Comparison of ENCODE assay signal across 26 cellular contexts in the genomic region with DNA sequence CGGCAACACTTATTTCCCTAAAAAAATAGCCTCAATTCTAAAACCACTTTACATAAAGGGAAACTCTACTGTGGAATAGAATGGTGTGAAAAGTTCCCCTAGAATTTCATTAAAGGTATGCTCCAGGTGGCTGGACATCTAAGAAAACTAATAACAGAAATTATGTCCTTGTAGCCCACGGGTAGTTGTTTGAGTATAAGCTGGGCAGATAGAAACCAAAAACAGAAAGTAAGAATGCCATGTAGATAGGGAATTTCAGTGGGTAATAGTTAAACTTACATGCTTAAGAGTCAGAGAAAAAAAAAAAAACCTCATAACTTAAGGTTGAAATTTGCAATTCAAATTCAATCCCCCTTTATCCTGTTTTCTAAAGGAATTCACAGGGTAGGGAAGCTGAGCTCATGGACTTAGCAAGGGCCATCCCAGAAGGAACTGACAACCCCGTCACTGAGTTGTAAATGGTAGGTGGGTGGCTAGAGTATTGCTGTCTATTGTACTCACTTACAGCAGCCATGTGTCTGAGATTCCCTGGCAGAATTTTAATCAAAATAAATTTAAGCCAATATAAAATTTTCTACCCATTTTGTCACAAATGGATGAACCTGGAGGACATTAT.
DNase-seq lines count a peak whose midpoint lies in the region; ATAC-seq and TF ChIP-seq lines count a peak whose summit lies in the region.
"Had no signal": no experiment of that assay in that cellular context is flagged by ENCODE, and none has a peak within 500 bp of the region (broad histone marks: within the 10 kb centered on the region; RNA-seq: fewer than 3 reads in every experiment).

No MANE protein-coding gene starts in this region.

- intact Hi-C loops in MCF 10A (cut with micrococcal nuclease) = no loop called here

- peaks cover 0 to 9% of the 10 kb centered on the region in 2 donors for H3K36me3 Mint-ChIP-seq in activated naive CD4-positive, alpha-beta T cell treated with anti-CD3 and anti-CD28 coated beads, Interleukin-2, amount 50 U/mL, for 72 hours
- no peaks in the 10 kb centered on the region for H3K36me3 Mint-ChIP-seq in MCF 10A (ENCODE audit: insufficient read depth, unreplicated experiment)
- H3K36me3 Mint-ChIP-seq: activated naive CD4-positive, alpha-beta T cell treated with anti-CD3 and anti-CD28 coated beads, Interleukin-2, amount 10 ng/mL, durations not matched to agents 7 days and 5 days; stimulated activated effector memory CD8-positive, alpha-beta T cell treated with anti-CD3 and anti-CD28 coated beads, Interleukin-12 subunit alpha, Interleukin-12 subunit beta, amount 100 ng/mL, for 72 hours; type B pancreatic cell had no signal

- peak; percentile 11 for DNase-seq in astrocyte of the hippocampus (ENCODE audit: low read depth, low spot score)
- no peak for DNase-seq in activated naive CD4-positive, alpha-beta T cell treated with anti-CD3 and anti-CD28 coated beads, Interleukin-2, amount 50 U/mL, for 72 hours (ENCODE audit: low spot score in 2 of 2)
- no peak for DNase-seq in MCF 10A (ENCODE audit: unreplicated experiment)
- DNase-seq: activated CD4-positive, alpha-beta T cell treated with anti-CD3 and anti-CD28 coated beads, Interleukin-2, amount 50 U/mL, for 4 hours; activated naive CD4-positive, alpha-beta T cell treated with anti-CD3 and anti-CD28 coated beads, Interleukin-2, amount 10 ng/mL, durations not matched to agents 7 days and 5 days; amniotic stem cell; COR-L47; DMS53; GDM1; H9; KBM-7; left colon; MG63; NCI-H2029; stimulated activated CD4-positive, alpha-beta T cell treated with anti-CD3 and anti-CD28 coated beads, Interleukin-12 subunit alpha, Interleukin-12 subunit beta, amount 100 ng/mL, for 4 hours; stimulated activated CD4-positive, alpha-beta T cell treated with anti-CD3 and anti-CD28 coated beads, Interleukin-4, amount 100 ng/mL, for 1 hour; T-helper 1 cell had no signal

- no peak overlapping the region for H3K27ac Mint-ChIP-seq in activated naive CD4-positive, alpha-beta T cell treated with anti-CD3 and anti-CD28 coated beads, Interleukin-2, amount 50 U/mL, for 72 hours
- H3K27ac Mint-ChIP-seq in MCF 10A (ENCODE audit: low read depth, unreplicated experiment) = no peak overlapping the region
- H3K27ac Mint-ChIP-seq: activated naive CD4-positive, alpha-beta T cell treated with anti-CD3 and anti-CD28 coated beads, Interleukin-2, amount 10 ng/mL, durations not matched to agents 7 days and 5 days; activated T-helper 1 cell treated with anti-CD3 and anti-CD28 coated beads, Interleukin-12 subunit alpha, Interleukin-12 subunit beta, Interleukin-2, Interleukin-4 antibody, amounts not matched to agents 30 ng/mL and 10 ng/mL and 1 ng/mL, durations not matched to agents 14 hours and 24 hours and 36 hours; H9; progenitor cell of endocrine pancreas; stimulated activated effector memory CD8-positive, alpha-beta T cell treated with anti-CD3 and anti-CD28 coated beads, Interleukin-12 subunit alpha, Interleukin-12 subunit beta, amount 100 ng/mL, for 72 hours; type B pancreatic cell had no signal

- peaks cover 11 to 23% of the 10 kb centered on the region in 2 donors for H3K9me3 Mint-ChIP-seq in activated naive CD4-positive, alpha-beta T cell treated with anti-CD3 and anti-CD28 coated beads, Interleukin-2, amount 50 U/mL, for 72 hours
- peaks cover 19% of the 10 kb centered on the region for H3K9me3 Mint-ChIP-seq in MCF 10A (ENCODE audit: unreplicated experiment)
- H3K9me3 Mint-ChIP-seq: activated naive CD4-positive, alpha-beta T cell treated with anti-CD3 and anti-CD28 coated beads, Interleukin-2, amount 10 ng/mL, durations not matched to agents 7 days and 5 days; activated T-helper 1 cell treated with anti-CD3 and anti-CD28 coated beads, Interleukin-12 subunit alpha, Interleukin-12 subunit beta, Interleukin-2, Interleukin-4 antibody, amounts not matched to agents 30 ng/mL and 10 ng/mL and 1 ng/mL, durations not matched to agents 14 hours and 24 hours and 36 hours; type B pancreatic cell had no signal

- no peaks in the 10 kb centered on the region for H3K4me1 Mint-ChIP-seq in MCF 10A (ENCODE audit: insufficient read depth, unreplicated experiment)
- H3K4me1 Mint-ChIP-seq: activated naive CD4-positive, alpha-beta T cell treated with anti-CD3 and anti-CD28 coated beads, Interleukin-2, amount 10 ng/mL, durations not matched to agents 7 days and 5 days; stimulated activated effector memory CD8-positive, alpha-beta T cell treated with anti-CD3 and anti-CD28 coated beads, Interleukin-12 subunit alpha, Interleukin-12 subunit beta, amount 100 ng/mL, for 72 hours had no signal

- no peak for TF ChIP-seq CTCF in MCF 10A (IDR thresholded peaks at IDR 0.05; ENCODE audit: unreplicated experiment)

- no peak overlapping the region for H3K4me3 Mint-ChIP-seq in MCF 10A (ENCODE audit: unreplicated experiment)
- H3K4me3 Mint-ChIP-seq: activated naive CD4-positive, alpha-beta T cell treated with anti-CD3 and anti-CD28 coated beads, Interleukin-2, amount 10 ng/mL, durations not matched to agents 7 days and 5 days; activated T-helper 1 cell treated with anti-CD3 and anti-CD28 coated beads, Interleukin-12 subunit alpha, Interleukin-12 subunit beta, Interleukin-2, Interleukin-4 antibody, amounts not matched to agents 30 ng/mL and 10 ng/mL and 1 ng/mL, durations not matched to agents 14 hours and 24 hours and 36 hours; H9; stimulated activated effector memory CD8-positive, alpha-beta T cell treated with anti-CD3 and anti-CD28 coated beads, Interleukin-12 subunit alpha, Interleukin-12 subunit beta, amount 100 ng/mL, for 72 hours; type B pancreatic cell had no signal

- CTCF ChIA-PET in MCF 10A (lab: Yijun Ruan, JAX) = no interaction called here

- no peaks in the 10 kb centered on the region for H3K27me3 Mint-ChIP-seq in MCF 10A (ENCODE audit: insufficient read depth, unreplicated experiment)
- H3K27me3 Mint-ChIP-seq: activated naive CD4-positive, alpha-beta T cell treated with anti-CD3 and anti-CD28 coated beads, Interleukin-2, amount 10 ng/mL, durations not matched to agents 7 days and 5 days had no signal

- ATAC-seq in GM19025 (IDR thresholded peaks at IDR 0.05; ENCODE audit: low read depth, unreplicated experiment) (peak; percentile 39), HG02943 (IDR thresholded peaks at IDR 0.05; ENCODE audit: low read depth, unreplicated experiment) (peak; percentile 42), HG03280 (IDR thresholded peaks at IDR 0.05; ENCODE audit: unreplicated experiment) (no peak), GM18502 (IDR thresholded peaks at IDR 0.05; ENCODE audit: poor library complexity, unreplicated experiment) (no peak)
- ATAC-seq in activated naive CD4-positive, alpha-beta T cell treated with anti-CD3 and anti-CD28 coated beads, Interleukin-2, amount 50 U/mL, for 72 hours = no peak
- ATAC-seq: left colon; sciatic nerve; stimulated activated effector memory CD8-positive, alpha-beta T cell treated with anti-CD3 and anti-CD28 coated beads, Interleukin-12 subunit alpha, Interleukin-12 subunit beta, amount 100 ng/mL, for 72 hours had no signal

- no TSS peak for BruUV-seq in MCF 10A (replicated peaks; lab: Mats Ljungman, UMichigan)

- POLR2A ChIA-PET in MCF 10A (lab: Yijun Ruan, JAX) = no interaction called here

Comparison
In these comparisons a context has a peak if more than half of its experiments do, and no peak if none do; other contexts are left out.
1. ATAC-seq: peak in GM19025 (single experiment) and HG02943 (single experiment); none in HG03280 (single experiment), GM18502 (single experiment) and activated naive CD4-positive, alpha-beta T cell treated with anti-CD3 and anti-CD28 coated beads, Interleukin-2, amount 50 U/mL, for 72 hours (0 of 2).